8 cellular contexts compared by ENCODE assay signal in genomic region chr19:51365211-51366049, GRCh38. TPM values are rescaled to one million over a fixed set of nuclear protein-coding genes. Genes with fewer than 3 reads are reported as not detected.
DNase-seq lines count a peak whose midpoint lies in the region; ATAC-seq and TF ChIP-seq lines count a peak whose summit lies in the region.

No MANE protein-coding gene starts in this region.

- H3K27ac ChIP-seq in KOPT-K1 (ENCODE audit: low read depth, low read length, poor library complexity, severe bottlenecking), result peak overlapping the region; percentile 82
- peak overlapping the region; percentile 92 for H3K27ac ChIP-seq in right cardiac atrium (ENCODE audit: low read length)

- intact Hi-C loops in Caco-2 (cut with micrococcal nuclease; ENCODE audit: unreplicated experiment), result loop anchor here (2.0 kb wide), 1 partner anchor 15 kb away; no protein-coding TSS in a partner anchor
- intact Hi-C loops in right cardiac atrium (cut with DNase I), result loop anchor here in 1 of 4 donors (1.0 kb wide), 1 partner anchor 26 kb away; no protein-coding TSS in a partner anchor

- H3K4me1 Mint-ChIP-seq in Caco-2 (ENCODE audit: low read depth, unreplicated experiment), result peaks cover 38% of the 10 kb centered on the region
- H3K4me1 Mint-ChIP-seq in activated naive CD8-positive, alpha-beta T cell treated with anti-CD3 and anti-CD28 coated beads, Interleukin-2, amount 10 ng/mL, durations not matched to agents 7 days and 5 days, result peaks cover 53% of the 10 kb centered on the region

- CTCF ChIA-PET in Caco-2 (lab: Charles Lee), result interaction anchor here (0.5 to 1.6 kb wide), 4 partner anchors 11 to 291 kb away, joined by 4 to 24 read pairs (median 8); no protein-coding TSS in a partner anchor

- DNase-seq in Caco-2 (peak; percentile 70 to 83), right cardiac atrium (peak in 2 of 3 donors; percentile 38 to 67), renal cortical epithelial cell (ENCODE audit: low read depth) (peak; percentile 45)
- DNase-seq in activated naive CD8-positive, alpha-beta T cell treated with anti-CD3 and anti-CD28 coated beads, Interleukin-2, amount 10 ng/mL, durations not matched to agents 7 days and 5 days, result peak; percentile 52

- H3K36me3 Mint-ChIP-seq in Caco-2 (ENCODE audit: insufficient read depth, unreplicated experiment), result peaks cover 38% of the 10 kb centered on the region
- peaks cover 26% of the 10 kb centered on the region for H3K36me3 Mint-ChIP-seq in activated naive CD8-positive, alpha-beta T cell treated with anti-CD3 and anti-CD28 coated beads, Interleukin-2, amount 10 ng/mL, durations not matched to agents 7 days and 5 days

- 13% methylated on average over 12 of the region's 12 CpGs for WGBS in right cardiac atrium

- no peak for TF ChIP-seq CTCF in Caco-2 (IDR thresholded peaks at IDR 0.05; ENCODE audit: insufficient read depth in 1 of 2, low read depth in 1 of 2, low read length in 1 of 2, severe bottlenecking in 1 of 2, unreplicated experiment in 1 of 2)

- TSS peak; percentile 81 for BruUV-seq in Caco-2 (replicated peaks; lab: Mats Ljungman, UMichigan)

- 0 out of 2 replicates have a peak, but pooled peaks cover 1% of the 10 kb centered on the region for H3K36me3 ChIP-seq in Caco-2 (ENCODE audit: control insufficient read depth, insufficient read depth, low read length)
- H3K36me3 ChIP-seq in KOPT-K1 (ENCODE audit: insufficient read depth, low read length), result no peaks in the 10 kb centered on the region

- H3K4me3 ChIP-seq in Caco-2 (ENCODE audit: low read depth, low read length), result peak overlapping the region; percentile 77
- peak overlapping the region; percentile 78 for H3K4me3 ChIP-seq in right cardiac atrium (ENCODE audit: low read length)

- no peaks in the 10 kb centered on the region for H3K9me3 ChIP-seq in Caco-2
- no peaks in the 10 kb centered on the region for H3K9me3 ChIP-seq in KOPT-K1 (ENCODE audit: insufficient read depth, low read length, poor library complexity, severe bottlenecking)
- no peaks in the 10 kb centered on the region for H3K9me3 ChIP-seq in right cardiac atrium (ENCODE audit: control insufficient read depth, low read length)

- H3K27me3 Mint-ChIP-seq in Caco-2 (ENCODE audit: insufficient read depth, unreplicated experiment), result no peaks in the 10 kb centered on the region
- no peaks in the 10 kb centered on the region for H3K27me3 Mint-ChIP-seq in activated naive CD8-positive, alpha-beta T cell treated with anti-CD3 and anti-CD28 coated beads, Interleukin-2, amount 10 ng/mL, durations not matched to agents 7 days and 5 days

- H3K4me3 Mint-ChIP-seq in Caco-2 (ENCODE audit: unreplicated experiment), result peak overlapping the region; percentile 94
- H3K4me3 Mint-ChIP-seq in activated naive CD8-positive, alpha-beta T cell treated with anti-CD3 and anti-CD28 coated beads, Interleukin-2, amount 10 ng/mL, durations not matched to agents 7 days and 5 days, result peak overlapping the region; percentile 94

- H3K27ac Mint-ChIP-seq in Caco-2 (ENCODE audit: unreplicated experiment), result peak overlapping the region; percentile 100
- H3K27ac Mint-ChIP-seq in activated naive CD8-positive, alpha-beta T cell treated with anti-CD3 and anti-CD28 coated beads, Interleukin-2, amount 10 ng/mL, durations not matched to agents 7 days and 5 days, result peak overlapping the region; percentile 94

- no peak for ATAC-seq in activated naive CD8-positive, alpha-beta T cell treated with anti-CD3 and anti-CD28 coated beads, Interleukin-2, amount 10 ng/mL, durations not matched to agents 7 days and 5 days (ENCODE audit: low read depth)
- ATAC-seq in right cardiac atrium, result no peak
- ATAC-seq in HG03378 (IDR thresholded peaks at IDR 0.05; ENCODE audit: unreplicated experiment), result no peak
- no peak for ATAC-seq in GM21529 (IDR thresholded peaks at IDR 0.05; ENCODE audit: unreplicated experiment)
- no peak for ATAC-seq in GM18907 (IDR thresholded peaks at IDR 0.05; ENCODE audit: unreplicated experiment)

- no peaks in the 10 kb centered on the region for H3K27me3 ChIP-seq in Caco-2 (replicated peaks; ENCODE audit: control insufficient read depth, insufficient read depth, low read length)
- no peaks in the 10 kb centered on the region for H3K27me3 ChIP-seq in right cardiac atrium (ENCODE audit: control insufficient read depth, insufficient read depth)

- H3K4me1 ChIP-seq in Caco-2, result peaks cover 50% of the 10 kb centered on the region
- H3K4me1 ChIP-seq in right cardiac atrium (ENCODE audit: control insufficient read depth, insufficient read depth, low read length), result peaks cover 10% of the 10 kb centered on the region

- H3K9me3 Mint-ChIP-seq in Caco-2 (ENCODE audit: unreplicated experiment), result no peaks in the 10 kb centered on the region
- H3K9me3 Mint-ChIP-seq in activated naive CD8-positive, alpha-beta T cell treated with anti-CD3 and anti-CD28 coated beads, Interleukin-2, amount 10 ng/mL, durations not matched to agents 7 days and 5 days, result no peaks in the 10 kb centered on the region

- POLR2A ChIA-PET in Caco-2 (lab: Charles Lee), result interaction anchor here (0.5 to 1.7 kb wide), 7 partner anchors 8 to 229 kb away, joined by 3 to 52 read pairs (median 11); partner anchors contain the start of gene VSIG10L
- POLR2A ChIA-PET in activated naive CD8-positive, alpha-beta T cell treated with anti-CD3 and anti-CD28 coated beads, Interleukin-2, amount 10 ng/mL, durations not matched to agents 7 days and 5 days (lab: Charles Lee), result interaction anchor here (0.5 to 2.5 kb wide), 6 partner anchors 11 to 640 kb away, joined by 3 to 11 read pairs (median 7); no protein-coding TSS in a partner anchor

RNA-seq across cellular contexts. Expression of gene ETFB, which starts 0.8 kb away (rescaled TPM):
- total RNA-seq in Caco-2 (2022), result 228 and 239 TPM in 2 replicates
- 100 to 1,000 TPM; 121 to 124 TPM for total RNA-seq in activated naive CD8-positive, alpha-beta T cell treated with anti-CD3 and anti-CD28 coated beads, Interleukin-2, amount 10 ng/mL, durations not matched to agents 7 days and 5 days
- 100 to 1,000 TPM; 240 to 296 (median 258) TPM for total RNA-seq in right cardiac atrium
- 452 TPM for polyA plus RNA-seq in right cardiac atrium
- 58.2 and 74.0 TPM in 2 replicates for total RNA-seq in renal cortical epithelial cell

RNA-seq across cellular contexts. Expression of gene CLDND2, which starts 3.4 kb away (rescaled TPM):
- total RNA-seq in Caco-2 (2022) (1.6 TPM in 1 of 2 replicates, not detected in the other), right cardiac atrium (1 to 10 TPM; 1.1 to 2.5 (median 2.2) TPM), renal cortical epithelial cell (not detected in 2 replicates)
- total RNA-seq in activated naive CD8-positive, alpha-beta T cell treated with anti-CD3 and anti-CD28 coated beads, Interleukin-2, amount 10 ng/mL, durations not matched to agents 7 days and 5 days, result 10 to 100 TPM; 11.6 to 13.4 TPM
- polyA plus RNA-seq in right cardiac atrium, result 0.45 TPM

RNA-seq across cellular contexts. Expression of gene NKG7, which starts 7.0 kb away (rescaled TPM):
- total RNA-seq in Caco-2 (2022) (not detected in 2 replicates), right cardiac atrium (1 to 10 TPM in 3 of 4 donors, under 1 TPM in 1; 0.89 to 3.1 (median 1.7) TPM), renal cortical epithelial cell (not detected in 2 replicates)
- 100 to 1,000 TPM; 263 TPM for total RNA-seq in activated naive CD8-positive, alpha-beta T cell treated with anti-CD3 and anti-CD28 coated beads, Interleukin-2, amount 10 ng/mL, durations not matched to agents 7 days and 5 days
- polyA plus RNA-seq in right cardiac atrium, result 1.7 TPM

RNA-seq across cellular contexts. Expression of gene LIM2, which starts 22.3 kb away (rescaled TPM):
- total RNA-seq in Caco-2 (2022) (not detected in 2 replicates), right cardiac atrium (not detected), renal cortical epithelial cell (not detected in 2 replicates)
- total RNA-seq in activated naive CD8-positive, alpha-beta T cell treated with anti-CD3 and anti-CD28 coated beads, Interleukin-2, amount 10 ng/mL, durations not matched to agents 7 days and 5 days, result not detected
- polyA plus RNA-seq in right cardiac atrium, result not detected

RNA-seq across cellular contexts. Expression of gene VSIG10L, which starts 23.5 kb away (rescaled TPM):
- 4.5 and 5.0 TPM in 2 replicates for total RNA-seq in Caco-2 (2022)
- under 1 TPM; 0.62 to 0.94 TPM for total RNA-seq in activated naive CD8-positive, alpha-beta T cell treated with anti-CD3 and anti-CD28 coated beads, Interleukin-2, amount 10 ng/mL, durations not matched to agents 7 days and 5 days
- 1 to 10 TPM in 3 of 4 donors, under 1 TPM in 1; 0.85 to 2.2 (median 1.6) TPM for total RNA-seq in right cardiac atrium
- 2.0 TPM for polyA plus RNA-seq in right cardiac atrium
- total RNA-seq in renal cortical epithelial cell, result 0.17 and 1.2 TPM in 2 replicates

Comparison
In these comparisons a context has a peak if more than half of its experiments do, and no peak if none do; other contexts are left out.
1. RNA of gene NKG7, which starts 7.0 kb away (total RNA-seq): 263 TPM in activated naive CD8-positive, alpha-beta T cell treated with anti-CD3 and anti-CD28 coated beads, Interleukin-2, amount 10 ng/mL, durations not matched to agents 7 days and 5 days; 0.89 to 3.1 TPM in right cardiac atrium, not detected in Caco-2 and not detected in renal cortical epithelial cell; every median in the first group is over 10 times any median in the second.
2. Peak in every context shown above with its lines, with median percentiles within 50 percentile points of each other: DNase-seq.